9 cellular contexts compared by ENCODE assay signal in the genomic region with DNA sequence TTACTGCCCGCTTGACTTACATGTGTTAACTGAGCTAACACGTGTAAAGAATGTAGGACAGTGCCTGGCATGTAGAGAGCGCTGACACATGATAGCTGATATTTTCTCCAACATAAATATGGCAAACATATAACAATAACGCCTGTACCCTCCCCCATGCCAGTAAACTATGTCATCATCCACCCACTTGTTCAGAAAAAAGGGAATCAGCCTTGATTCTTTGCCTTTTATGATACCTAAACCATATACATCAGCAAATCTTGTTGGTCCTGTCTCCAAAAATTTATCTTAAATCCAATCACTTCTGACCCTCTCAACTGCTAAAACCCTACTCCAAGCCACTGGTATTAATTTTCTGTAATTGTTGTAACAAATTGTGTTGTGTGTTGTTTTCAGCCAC. TPM values are rescaled to one million over a fixed set of nuclear protein-coding genes. Genes with fewer than 3 reads are reported as not detected.
A peak's percentile ranks its signal among the peaks of the same experiment; 100 is the strongest.
DNase-seq lines count a peak whose midpoint lies in the region; ATAC-seq and TF ChIP-seq lines count a peak whose summit lies in the region.
"Had no signal": no experiment of that assay in that cellular context is flagged by ENCODE, and none has a peak within 500 bp of the region (broad histone marks: within the 10 kb centered on the region; RNA-seq: fewer than 3 reads in every experiment).

No MANE protein-coding gene starts in this region.

- no peak overlapping the region for H3K4me3 ChIP-seq in brain microvascular endothelial cell (ENCODE audit: low read depth, low read length)

- in situ Hi-C loops in brain microvascular endothelial cell (cut with HindIII; ENCODE audit: low pct_ligation_motif_present, low sequenced_read_pairs), result no loop called here

- H3K27ac Mint-ChIP-seq in activated naive CD4-positive, alpha-beta T cell treated with anti-CD3 and anti-CD28 coated beads, Interleukin-2, amount 50 U/mL, for 24 hours, result peak overlapping the region; percentile 94
- H3K27ac Mint-ChIP-seq in immature natural killer cell, result peak overlapping the region; percentile 91 to 99 (median 96)

- no peak for TF ChIP-seq CTCF in VCaP (conservative IDR thresholded peaks at IDR 0.05)
- TF ChIP-seq CTCF in brain microvascular endothelial cell (IDR thresholded peaks at IDR 0.05; ENCODE audit: low read depth, low read length, missing control alignments), result no peak

- peaks cover 4% of the 10 kb centered on the region for H3K36me3 ChIP-seq in brain microvascular endothelial cell (replicated peaks)

- H3K27me3 Mint-ChIP-seq in activated naive CD4-positive, alpha-beta T cell treated with anti-CD3 and anti-CD28 coated beads, Interleukin-2, amount 50 U/mL, for 24 hours, result no peaks in the 10 kb centered on the region
- peaks cover 12 to 20% (median 18%) of the 10 kb centered on the region in 3 donors for H3K27me3 Mint-ChIP-seq in immature natural killer cell (ENCODE audit: low read depth in 3 of 3)

- no peak for DNase-seq in activated naive CD4-positive, alpha-beta T cell treated with Interleukin-2 at 50 U/mL for 16 hours
- DNase-seq in immature natural killer cell (no peak), substantia nigra (lab: John Stamatoyannopoulos, UW) (no peak), brain microvascular endothelial cell (no peak)

- H3K27ac ChIP-seq in VCaP (peak overlapping the region; percentile 98; the same call in 1 of the 2 replicates), substantia nigra (ENCODE audit: low read depth, low read length, poor library complexity, severe bottlenecking) (peak overlapping the region; percentile 92), brain microvascular endothelial cell (no peak overlapping the region)

- no peaks in the 10 kb centered on the region for H3K9me3 Mint-ChIP-seq in activated naive CD4-positive, alpha-beta T cell treated with anti-CD3 and anti-CD28 coated beads, Interleukin-2, amount 50 U/mL, for 24 hours
- no peaks in the 10 kb centered on the region for H3K9me3 Mint-ChIP-seq in immature natural killer cell
- H3K9me3 Mint-ChIP-seq: activated naive CD4-positive, alpha-beta T cell treated with anti-CD3 and anti-CD28 coated beads, Interleukin-2, amount 50 U/mL, for 72 hours had no signal

- H3K4me3 Mint-ChIP-seq in activated naive CD4-positive, alpha-beta T cell treated with anti-CD3 and anti-CD28 coated beads, Interleukin-2, amount 50 U/mL, for 24 hours, result peak overlapping the region; percentile 93
- H3K4me3 Mint-ChIP-seq in immature natural killer cell, result peak overlapping the region; percentile 81 to 96 (median 88)

- H3K27me3 ChIP-seq in brain microvascular endothelial cell (replicated peaks), result no peaks in the 10 kb centered on the region

- ATAC-seq in GM21390 (IDR thresholded peaks at IDR 0.05; ENCODE audit: unreplicated experiment) (no peak), SK-N-SH treated with all-trans-retinoic acid at 6 μM for 48 hours (no peak)
- ATAC-seq: activated naive CD4-positive, alpha-beta T cell treated with anti-CD3 and anti-CD28 coated beads, Interleukin-2, amount 50 U/mL, for 72 hours had no signal

- peaks cover 53% of the 10 kb centered on the region for H3K4me1 Mint-ChIP-seq in activated naive CD4-positive, alpha-beta T cell treated with anti-CD3 and anti-CD28 coated beads, Interleukin-2, amount 50 U/mL, for 24 hours
- H3K4me1 Mint-ChIP-seq in immature natural killer cell, result peaks cover 53 to 69% of the 10 kb centered on the region in 2 donors

- peaks cover 2% of the 10 kb centered on the region for H3K36me3 Mint-ChIP-seq in activated naive CD4-positive, alpha-beta T cell treated with anti-CD3 and anti-CD28 coated beads, Interleukin-2, amount 50 U/mL, for 24 hours
- no peaks in the 10 kb centered on the region for H3K36me3 Mint-ChIP-seq in immature natural killer cell

TF ChIP-seq in SK-N-SH treated with all-trans-retinoic acid at 6 μM for 48 hours, 23 proteins besides CTCF, POLR2A, EP300 and RAD21:
- no peak for TF ChIP-seq GLIS3 (CRISPR knock-in tag; IDR thresholded peaks at IDR 0.05)
- TF ChIP-seq TCF4 (CRISPR knock-in tag; IDR thresholded peaks at IDR 0.05; ENCODE audit: borderline replicate concordance), result no peak
- TF ChIP-seq, protein P1, sequence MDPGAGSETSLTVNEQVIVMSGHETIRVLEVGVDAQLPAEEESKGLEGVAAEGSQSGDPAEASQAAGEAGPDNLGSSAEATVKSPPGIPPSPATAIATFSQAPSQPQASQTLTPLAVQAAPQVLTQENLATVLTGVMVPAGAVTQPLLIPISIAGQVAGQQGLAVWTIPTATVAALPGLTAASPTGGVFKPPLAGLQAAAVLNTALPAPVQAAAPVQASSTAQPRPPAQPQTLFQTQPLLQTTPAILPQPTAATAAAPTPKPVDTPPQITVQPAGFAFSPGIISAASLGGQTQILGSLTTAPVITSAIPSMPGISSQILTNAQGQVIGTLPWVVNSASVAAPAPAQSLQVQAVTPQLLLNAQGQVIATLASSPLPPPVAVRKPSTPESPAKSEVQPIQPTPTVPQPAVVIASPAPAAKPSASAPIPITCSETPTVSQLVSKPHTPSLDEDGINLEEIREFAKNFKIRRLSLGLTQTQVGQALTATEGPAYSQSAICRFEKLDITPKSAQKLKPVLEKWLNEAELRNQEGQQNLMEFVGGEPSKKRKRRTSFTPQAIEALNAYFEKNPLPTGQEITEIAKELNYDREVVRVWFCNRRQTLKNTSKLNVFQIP (CRISPR knock-in tag; IDR thresholded peaks at IDR 0.05; ENCODE audit: borderline replicate concordance, low read depth), result no peak
- TF ChIP-seq PPARA (CRISPR knock-in tag; IDR thresholded peaks at IDR 0.05; ENCODE audit: borderline replicate concordance), result no peak
- TF ChIP-seq ARNTL (CRISPR knock-in tag; IDR thresholded peaks at IDR 0.05; ENCODE audit: borderline replicate concordance, low read depth), result no peak
- TF ChIP-seq OSR1 (CRISPR knock-in tag; IDR thresholded peaks at IDR 0.05), result no peak
- TF ChIP-seq ZFP3 (CRISPR knock-in tag; IDR thresholded peaks at IDR 0.05), result no peak
- TF ChIP-seq, protein P2, sequence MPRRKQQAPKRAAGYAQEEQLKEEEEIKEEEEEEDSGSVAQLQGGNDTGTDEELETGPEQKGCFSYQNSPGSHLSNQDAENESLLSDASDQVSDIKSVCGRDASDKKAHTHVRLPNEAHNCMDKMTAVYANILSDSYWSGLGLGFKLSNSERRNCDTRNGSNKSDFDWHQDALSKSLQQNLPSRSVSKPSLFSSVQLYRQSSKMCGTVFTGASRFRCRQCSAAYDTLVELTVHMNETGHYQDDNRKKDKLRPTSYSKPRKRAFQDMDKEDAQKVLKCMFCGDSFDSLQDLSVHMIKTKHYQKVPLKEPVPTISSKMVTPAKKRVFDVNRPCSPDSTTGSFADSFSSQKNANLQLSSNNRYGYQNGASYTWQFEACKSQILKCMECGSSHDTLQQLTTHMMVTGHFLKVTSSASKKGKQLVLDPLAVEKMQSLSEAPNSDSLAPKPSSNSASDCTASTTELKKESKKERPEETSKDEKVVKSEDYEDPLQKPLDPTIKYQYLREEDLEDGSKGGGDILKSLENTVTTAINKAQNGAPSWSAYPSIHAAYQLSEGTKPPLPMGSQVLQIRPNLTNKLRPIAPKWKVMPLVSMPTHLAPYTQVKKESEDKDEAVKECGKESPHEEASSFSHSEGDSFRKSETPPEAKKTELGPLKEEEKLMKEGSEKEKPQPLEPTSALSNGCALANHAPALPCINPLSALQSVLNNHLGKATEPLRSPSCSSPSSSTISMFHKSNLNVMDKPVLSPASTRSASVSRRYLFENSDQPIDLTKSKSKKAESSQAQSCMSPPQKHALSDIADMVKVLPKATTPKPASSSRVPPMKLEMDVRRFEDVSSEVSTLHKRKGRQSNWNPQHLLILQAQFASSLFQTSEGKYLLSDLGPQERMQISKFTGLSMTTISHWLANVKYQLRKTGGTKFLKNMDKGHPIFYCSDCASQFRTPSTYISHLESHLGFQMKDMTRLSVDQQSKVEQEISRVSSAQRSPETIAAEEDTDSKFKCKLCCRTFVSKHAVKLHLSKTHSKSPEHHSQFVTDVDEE (CRISPR knock-in tag; IDR thresholded peaks at IDR 0.05), result no peak
- no peak for TF ChIP-seq ZFP30 (CRISPR knock-in tag; IDR thresholded peaks at IDR 0.05)
- TF ChIP-seq, protein P3, sequence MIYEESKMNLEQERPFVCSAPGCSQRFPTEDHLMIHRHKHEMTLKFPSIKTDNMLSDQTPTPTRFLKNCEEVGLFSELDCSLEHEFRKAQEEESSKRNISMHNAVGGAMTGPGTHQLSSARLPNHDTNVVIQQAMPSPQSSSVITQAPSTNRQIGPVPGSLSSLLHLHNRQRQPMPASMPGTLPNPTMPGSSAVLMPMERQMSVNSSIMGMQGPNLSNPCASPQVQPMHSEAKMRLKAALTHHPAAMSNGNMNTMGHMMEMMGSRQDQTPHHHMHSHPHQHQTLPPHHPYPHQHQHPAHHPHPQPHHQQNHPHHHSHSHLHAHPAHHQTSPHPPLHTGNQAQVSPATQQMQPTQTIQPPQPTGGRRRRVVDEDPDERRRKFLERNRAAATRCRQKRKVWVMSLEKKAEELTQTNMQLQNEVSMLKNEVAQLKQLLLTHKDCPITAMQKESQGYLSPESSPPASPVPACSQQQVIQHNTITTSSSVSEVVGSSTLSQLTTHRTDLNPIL (CRISPR knock-in tag; IDR thresholded peaks at IDR 0.05; ENCODE audit: low read depth), result no peak
- no peak for TF ChIP-seq ISL1 (CRISPR knock-in tag; IDR thresholded peaks at IDR 0.05)
- no peak for TF ChIP-seq SNAI2 (CRISPR knock-in tag; IDR thresholded peaks at IDR 0.05)
- TF ChIP-seq ESRRG (CRISPR knock-in tag; IDR thresholded peaks at IDR 0.05), result no peak
- TF ChIP-seq ZC3H10 (CRISPR knock-in tag; IDR thresholded peaks at IDR 0.05), result no peak
TF ChIP-seq in SK-N-SH treated with all-trans-retinoic acid at 6 μM for 48 hours: peak in this region for 0.

RNA-seq across cellular contexts. Expression of a gene that starts 1.1 kb away (rescaled TPM):
- 10 to 100 TPM in 1 of 3 donors, 1 to 10 TPM in 2; 5.5 to 11.0 (median 7.7) TPM for polyA plus RNA-seq in immature natural killer cell

RNA-seq across cellular contexts. Expression of a gene that starts 22.0 kb away (rescaled TPM):
- polyA plus RNA-seq in immature natural killer cell, result 10 to 100 TPM; 17.1 to 36.9 (median 29.3) TPM

RNA-seq across cellular contexts. Expression of a gene that starts 34.3 kb away (rescaled TPM):
- 1 to 10 TPM in 2 of 3 donors, under 1 TPM in 1; 0.46 to 5.9 (median 3.2) TPM for polyA plus RNA-seq in immature natural killer cell

RNA-seq across cellular contexts. Expression of a gene that starts 46.0 kb away (rescaled TPM):
- polyA plus RNA-seq in immature natural killer cell, result 10 to 100 TPM in 1 of 3 donors, 1 to 10 TPM in 2; 6.7 to 12.4 (median 9.3) TPM
